2 cellular contexts compared by ENCODE assay signal in genomic region chr2:32375228-32375892, GRCh38.
A peak's percentile ranks its signal among the peaks of the same experiment; 100 is the strongest.
TF ChIP-seq lines count a peak whose summit lies in the region.

No MANE protein-coding gene starts in this region.

TF ChIP-seq in GM23338, 12 proteins besides CTCF, POLR2A, EP300 and RAD21:
- TF ChIP-seq JUNB (IDR thresholded peaks at IDR 0.05; ENCODE audit: unreplicated experiment), result no peak
- TF ChIP-seq, protein P1, sequence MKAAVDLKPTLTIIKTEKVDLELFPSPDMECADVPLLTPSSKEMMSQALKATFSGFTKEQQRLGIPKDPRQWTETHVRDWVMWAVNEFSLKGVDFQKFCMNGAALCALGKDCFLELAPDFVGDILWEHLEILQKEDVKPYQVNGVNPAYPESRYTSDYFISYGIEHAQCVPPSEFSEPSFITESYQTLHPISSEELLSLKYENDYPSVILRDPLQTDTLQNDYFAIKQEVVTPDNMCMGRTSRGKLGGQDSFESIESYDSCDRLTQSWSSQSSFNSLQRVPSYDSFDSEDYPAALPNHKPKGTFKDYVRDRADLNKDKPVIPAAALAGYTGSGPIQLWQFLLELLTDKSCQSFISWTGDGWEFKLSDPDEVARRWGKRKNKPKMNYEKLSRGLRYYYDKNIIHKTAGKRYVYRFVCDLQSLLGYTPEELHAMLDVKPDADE (IDR thresholded peaks at IDR 0.05), result no peak
- no peak for TF ChIP-seq ZNF462 (CRISPR knock-in tag; IDR thresholded peaks at IDR 0.05)
- no peak for TF ChIP-seq STAT1 (IDR thresholded peaks at IDR 0.05; ENCODE audit: unreplicated experiment)
- no peak for TF ChIP-seq CREB1 (CRISPR knock-in tag; IDR thresholded peaks at IDR 0.05; ENCODE audit: low read depth)
- TF ChIP-seq POLR2AphosphoS5 (IDR thresholded peaks at IDR 0.05; ENCODE audit: low read depth), result no peak

TF ChIP-seq in K562, 482 proteins besides CTCF, POLR2A, EP300 and RAD21:
- TF ChIP-seq ZNF316 (IDR thresholded peaks at IDR 0.05) (peak; percentile 78), CREB5 (CRISPR knock-in tag; IDR thresholded peaks at IDR 0.05) (no peak), HDAC3 (IDR thresholded peaks at IDR 0.05; ENCODE audit: borderline replicate concordance, partially characterized antibody) (no peak), C11orf30 (IDR thresholded peaks at IDR 0.05; ENCODE audit: low read depth) (peak; percentile 61; the same call in 1 of the 2 replicates), GATAD2B (IDR thresholded peaks at IDR 0.05; ENCODE audit: borderline replicate concordance) (no peak), FOXP4 (CRISPR knock-in tag; IDR thresholded peaks at IDR 0.05; ENCODE audit: borderline replicate concordance) (no peak), MAFG (tag; conservative IDR thresholded peaks at IDR 0.05) (peak; percentile 45; the same call in 1 of the 2 replicates), RFX1 (IDR thresholded peaks at IDR 0.05) (peak; percentile 22; the same call in 1 of the 2 replicates)
